In the genomic region with DNA sequence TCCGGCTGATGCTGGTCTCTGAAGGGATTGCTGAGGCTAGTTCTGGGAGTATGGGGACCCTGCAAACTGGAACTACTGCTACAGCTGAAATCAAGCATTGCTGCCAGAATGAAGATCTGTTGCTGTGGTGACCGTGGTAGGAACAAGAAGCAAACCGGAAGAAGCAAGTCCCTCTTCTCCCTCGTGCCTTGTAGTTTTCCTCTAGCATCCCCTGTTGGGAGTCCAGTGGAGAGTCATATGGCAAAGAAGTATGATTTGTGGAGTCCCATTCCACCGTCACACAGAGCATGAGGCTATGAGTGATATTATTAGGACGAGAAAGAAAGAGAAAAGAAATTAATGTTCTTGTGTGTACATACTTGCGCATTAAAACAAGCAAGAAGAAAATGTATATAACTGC, we compare ENCODE assay signal across 23 cellular contexts.
"Had no signal": no experiment of that assay in that cellular context is flagged by ENCODE, and none has a peak within 500 bp of the region (broad histone marks: within the 10 kb centered on the region; RNA-seq: fewer than 3 reads in every experiment).

No MANE protein-coding gene starts in this region.

- DNase-seq: activated CD4-positive, alpha-beta memory T cell treated with anti-CD3 and anti-CD28 coated beads, Interleukin-2, amount 10 ng/mL, durations not matched to agents 7 days and 5 days; activated CD4-positive, alpha-beta T cell treated with anti-CD3 and anti-CD28 coated beads for 36 hours; activated CD4-positive, alpha-beta T cell treated with anti-CD3 and anti-CD28 coated beads, Interleukin-2, amount 50 U/mL, for 1 hour; activated gamma-delta T cell treated with Interleukin-2 at 50 U/mL for 16 hours; activated naive CD4-positive, alpha-beta T cell treated with anti-CD3 and anti-CD28 coated beads, Interleukin-2, amount 10 ng/mL, durations not matched to agents 7 days and 5 days; activated naive CD8-positive, alpha-beta T cell treated with anti-CD3 and anti-CD28 coated beads for 36 hours; activated T-cell treated with anti-CD3 and anti-CD28 coated beads for 4 hours; activated T-cell treated with anti-CD3 and anti-CD28 coated beads, Interleukin-2, amount 50 U/mL, for 72 hours; MG63; MV-4-11; NCI-H1105; NCI-H1436; NCI-H1694 treated with DMSO at 0.1 percent for 48 hours; NCI-H2029 treated with DMSO at 0.1 percent for 48 hours; NCI-H345; NCI-H510A; NCI-H526 treated with DMSO at 0.1 percent for 48 hours; NCI-H82; OCI-M1; RPMI8226; T-helper 1 cell; WERI-Rb-1 had no signal

- H3K27me3 ChIP-seq: MG63 had no signal

- H3K4me3 ChIP-seq: MG63, SK-N-MC had no signal

- H3K36me3 ChIP-seq: MG63, WERI-Rb-1 had no signal
